ENCODE assay signal across 27 cellular contexts in genomic region chr1:40917995-40918711, GRCh38.
"Had no signal": no experiment of that assay in that cellular context is flagged by ENCODE, and none has a peak within 500 bp of the region (broad histone marks: within the 10 kb centered on the region; RNA-seq: fewer than 3 reads in every experiment).

No MANE protein-coding gene starts in this region.

- H3K27me3 ChIP-seq: esophagus muscularis mucosa, hepatocyte, ovary, stomach, testis, vagina had no signal

- FAIRE-seq: colon, endothelial cell of umbilical vein, frontal cortex, small intestine had no signal

- H3K36me3 ChIP-seq: esophagus muscularis mucosa, left ventricle myocardium inferior, ovary, stomach, vagina had no signal

- H3K27ac ChIP-seq: esophagus muscularis mucosa, hepatocyte, left ventricle myocardium inferior, ovary, vagina had no signal

- H3K4me1 ChIP-seq: esophagus muscularis mucosa, testis, vagina had no signal

- DNase-seq: activated CD4-positive, alpha-beta T cell treated with anti-CD3 and anti-CD28 coated beads for 1 hour; activated CD8-positive, alpha-beta memory T cell treated with anti-CD3 and anti-CD28 coated beads for 24 hours; activated CD8-positive, alpha-beta memory T cell treated with anti-CD3 and anti-CD28 coated beads, Interleukin-2, amount 50 U/mL, for 4 hours; activated naive CD4-positive, alpha-beta T cell treated with anti-CD3 and anti-CD28 coated beads, Interleukin-2, amount 10 ng/mL, durations not matched to agents 7 days and 5 days; activated T-cell treated with anti-CD3 and anti-CD28 coated beads, Interleukin-2, amount 50 U/mL, for 24 hours; amygdala; effector memory CD8-positive, alpha-beta T cell; glutamatergic neuron; immature natural killer cell; left ventricle myocardium inferior; midbrain; natural killer cell; ovary; right cardiac atrium; small intestine; stimulated activated CD4-positive, alpha-beta T cell treated with anti-CD3 and anti-CD28 coated beads, Interleukin-2, amount 100 ng/mL, for 24 hours; stomach; T-helper 9 cell; testis; trophoblast cell had no signal

- H3K4me2 ChIP-seq: hepatocyte had no signal

- H3K4me3 ChIP-seq: esophagus muscularis mucosa, hepatocyte, left ventricle myocardium inferior, ovary, stomach, testis, vagina had no signal

- H2AFZ ChIP-seq: hepatocyte had no signal

- ATAC-seq: effector memory CD8-positive, alpha-beta T cell; natural killer cell; right cardiac atrium; stimulated activated memory B cell treated with anti-CD40 and anti-IgM and Interleukin-4, amounts not matched to agents 10 μg/mL and 1 μg/mL and 100 μg/mL, for 72 hours had no signal

- H3K9me3 ChIP-seq: esophagus muscularis mucosa, left ventricle myocardium inferior, ovary, stomach, testis, vagina had no signal
